In genomic region chr10:95295031-95295755, GRCh38 we compare ENCODE assay signal across 1 cellular context.
TF ChIP-seq lines count a peak whose summit lies in the region.

No MANE protein-coding gene starts in this region.

TF ChIP-seq in K562, 482 proteins besides CTCF, POLR2A, EP300 and RAD21 (continued from another document):
- TF ChIP-seq ATF4 (CRISPR knock-in tag; IDR thresholded peaks at IDR 0.05) (no peak), TRIM28 (IDR thresholded peaks at IDR 0.05) (no peak), ZNF75A (CRISPR knock-in tag; IDR thresholded peaks at IDR 0.05) (no peak), KDM5B (IDR thresholded peaks at IDR 0.05; ENCODE audit: insufficient replicate concordance, low read depth, low read length) (no peak), ESRRA (IDR thresholded peaks at IDR 0.05; ENCODE audit: borderline replicate concordance, low read depth) (no peak)
